ENCODE assay signal across 8 cellular contexts in the genomic region with DNA sequence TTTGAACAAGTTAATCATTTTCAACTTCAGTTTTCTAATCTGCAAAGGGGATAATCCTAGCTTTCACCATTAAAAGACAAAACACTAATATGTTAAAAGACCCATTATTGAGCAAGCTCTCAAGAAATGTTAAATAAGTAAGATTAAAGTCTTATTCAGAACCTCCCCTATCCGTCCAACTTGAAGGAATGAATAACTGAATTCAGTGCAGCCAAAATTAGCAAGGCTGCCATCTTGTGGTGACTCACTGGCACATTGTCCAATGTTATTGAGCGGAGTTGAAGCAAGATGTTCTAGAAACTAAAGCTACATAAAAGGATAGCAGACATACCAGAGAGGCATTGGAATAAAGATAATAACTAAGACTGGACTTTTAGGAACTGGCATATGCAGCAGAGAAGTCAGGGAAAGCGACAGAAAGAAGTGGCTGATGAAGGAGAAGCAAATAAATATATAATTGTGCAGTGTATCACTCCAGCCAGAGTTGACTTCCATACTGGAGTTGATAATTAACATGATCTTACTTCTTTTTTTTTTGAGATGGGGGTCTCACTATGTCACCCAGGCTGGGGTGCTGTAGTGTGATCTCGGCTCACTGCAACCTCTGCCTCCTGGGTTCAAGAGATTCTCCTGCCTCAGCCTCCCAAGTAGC. TPM values are rescaled to one million over a fixed set of nuclear protein-coding genes. Genes with fewer than 3 reads are reported as not detected.
DNase-seq lines count a peak whose midpoint lies in the region; ATAC-seq and TF ChIP-seq lines count a peak whose summit lies in the region.

No MANE protein-coding gene starts in this region.

- H3K27me3 Mint-ChIP-seq in activated T-cell treated with anti-CD3 and anti-CD28 coated beads, Interleukin-2, amount 50 U/mL, for 4 hours (ENCODE audit: low read depth) = no peaks in the 10 kb centered on the region

- DNase-seq in COR-L47 (lab: John Stamatoyannopoulos, UW) (peak; percentile 100), HFF-Myc (ENCODE audit: extremely low read depth, low read depth) (peak; percentile 40), NCI-H82 treated with DMSO at 0.1 percent for 48 hours (lab: John Stamatoyannopoulos, UW; ENCODE audit: unreplicated experiment) (peak; percentile 54), fibroblast of peridontal ligament (ENCODE audit: extremely low read depth) (peak; percentile 86), osteoblast (ENCODE audit: insufficient read length, low spot score, missing footprints) (no peak)
- DNase-seq in activated T-cell treated with anti-CD3 and anti-CD28 coated beads, Interleukin-2, amount 50 U/mL, for 4 hours = peak; percentile 47

- peaks cover 26% of the 10 kb centered on the region for H3K4me1 ChIP-seq in osteoblast (ENCODE audit: insufficient read depth, low read length)

- peak; percentile 44 to 57 for ATAC-seq in activated T-cell treated with anti-CD3 and anti-CD28 coated beads, Interleukin-2, amount 50 U/mL, for 4 hours
- ATAC-seq in GM19463 (IDR thresholded peaks at IDR 0.05; ENCODE audit: unreplicated experiment) (no peak), GM18868 (IDR thresholded peaks at IDR 0.05; ENCODE audit: unreplicated experiment) (no peak)

- peak overlapping the region; percentile 16 for H3K4me2 ChIP-seq in osteoblast (ENCODE audit: insufficient read depth, low read length)

- no peaks in the 10 kb centered on the region for H3K9me3 ChIP-seq in osteoblast (ENCODE audit: low read depth, low read length)

- no peaks in the 10 kb centered on the region for H4K20me1 ChIP-seq in osteoblast (ENCODE audit: insufficient read depth, low read length)

- peaks cover 38% of the 10 kb centered on the region for H3K4me1 Mint-ChIP-seq in activated T-cell treated with anti-CD3 and anti-CD28 coated beads, Interleukin-2, amount 50 U/mL, for 4 hours (ENCODE audit: low read depth)

- H3K36me3 ChIP-seq in osteoblast (ENCODE audit: insufficient read depth, low read length) = no peaks in the 10 kb centered on the region

- no peak overlapping the region for H3K4me3 Mint-ChIP-seq in activated T-cell treated with anti-CD3 and anti-CD28 coated beads, Interleukin-2, amount 50 U/mL, for 4 hours

- H3K79me2 ChIP-seq in osteoblast (ENCODE audit: insufficient read depth, low read length) = no peaks in the 10 kb centered on the region

- H3K27me3 ChIP-seq in osteoblast (ENCODE audit: insufficient read depth, low read length) = no peaks in the 10 kb centered on the region

- TF ChIP-seq CTCF in HFF-Myc (IDR thresholded peaks at IDR 0.05; ENCODE audit: low read depth, low read length, missing control alignments) (peak; percentile 66), osteoblast (IDR thresholded peaks at IDR 0.05; ENCODE audit: extremely low read depth, low read depth, low read length) (peak; percentile 62)

- no peak overlapping the region for H3K27ac ChIP-seq in osteoblast (ENCODE audit: low read depth, low read length)

- H3K36me3 Mint-ChIP-seq in activated T-cell treated with anti-CD3 and anti-CD28 coated beads, Interleukin-2, amount 50 U/mL, for 4 hours (ENCODE audit: insufficient read depth) = no peaks in the 10 kb centered on the region

- no peaks in the 10 kb centered on the region for H3K9me3 Mint-ChIP-seq in activated T-cell treated with anti-CD3 and anti-CD28 coated beads, Interleukin-2, amount 50 U/mL, for 4 hours

- peak overlapping the region; percentile 67 for H2AFZ ChIP-seq in osteoblast (ENCODE audit: low read length)

- no peak overlapping the region for H3K4me3 ChIP-seq in HFF-Myc (replicated peaks; ENCODE audit: low read depth, low read length)
- no peak overlapping the region for H3K4me3 ChIP-seq in osteoblast (ENCODE audit: insufficient read depth, low read length)

RNA-seq across cellular contexts. Expression of a gene that starts 8.2 kb away (rescaled TPM):
- 100 to 1,000 TPM; 349 to 426 (median 389) TPM for total RNA-seq in activated T-cell treated with anti-CD3 and anti-CD28 coated beads, Interleukin-2, amount 50 U/mL, for 4 hours
- 384 and 390 TPM in 2 replicates for total RNA-seq in osteoblast

Comparison
In these comparisons a context has a peak if more than half of its experiments do, and no peak if none do; other contexts are left out.
1. ATAC-seq: peak in activated T-cell treated with anti-CD3 and anti-CD28 coated beads, Interleukin-2, amount 50 U/mL, for 4 hours (2 of 2); none in GM19463 (single experiment) and GM18868 (single experiment).